In the genomic region with DNA sequence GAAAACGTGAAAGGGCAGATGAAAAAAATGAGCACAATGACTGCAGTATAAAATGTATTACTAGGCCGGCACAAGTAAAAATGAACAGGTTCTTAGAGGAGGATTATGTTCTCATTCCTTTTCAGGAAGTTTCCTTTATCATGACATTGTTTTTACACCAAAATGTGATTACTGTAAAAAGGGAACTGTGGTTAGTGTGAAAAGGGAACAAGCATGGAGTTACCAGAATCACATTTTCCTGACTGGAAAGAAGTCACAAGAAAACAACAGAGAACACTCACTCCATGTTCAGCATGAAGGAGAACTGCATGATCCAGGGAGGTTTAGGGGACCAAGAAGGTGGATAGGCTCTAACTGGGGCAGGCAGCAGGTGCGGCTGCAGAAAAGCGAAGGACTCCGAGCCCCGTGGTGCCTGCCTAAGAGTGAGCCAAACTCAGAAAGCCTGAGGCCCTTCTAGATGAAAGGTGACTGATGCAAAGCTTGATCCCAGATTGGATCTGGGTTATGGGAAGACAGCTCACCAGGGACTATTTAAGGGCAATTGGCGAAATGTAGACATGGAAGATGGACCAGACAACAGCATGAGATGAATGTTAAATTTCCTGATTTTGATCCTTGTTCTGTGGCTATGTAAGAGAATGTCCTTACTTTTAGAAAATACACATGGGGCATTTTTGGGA, we compare ENCODE assay signal across 19 cellular contexts.
DNase-seq lines count a peak whose midpoint lies in the region; ATAC-seq and FAIRE-seq lines count a peak whose summit lies in the region.
"Had no signal": no experiment of that assay in that cellular context is flagged by ENCODE, and none has a peak within 500 bp of the region (broad histone marks: within the 10 kb centered on the region; RNA-seq: fewer than 3 reads in every experiment).

No MANE protein-coding gene starts in this region.

- DNase-seq in GM19239 (ENCODE audit: insufficient read length, low spot score) (no peak), NOMO-1 (lab: John Stamatoyannopoulos, UW; ENCODE audit: unreplicated experiment in 2 of 2) (peak; percentile 55 to 80), DMS 273 treated with DMSO at 0.1 percent for 48 hours (lab: John Stamatoyannopoulos, UW) (no peak)
- DNase-seq: activated B cell treated with CpG ODN at 0.5 μM for 24 hours; caudate nucleus; effector CD8-positive, alpha-beta T cell; head of caudate nucleus; NCI-H1092; NCI-H2107; NCI-H69; sigmoid colon; stimulated activated CD4-positive, alpha-beta T cell treated with anti-CD3 and anti-CD28 coated beads, Interleukin-2, amount 100 ng/mL, for 48 hours had no signal

- H3K9me3 Mint-ChIP-seq in dendritic cell treated with granulocyte-macrophage colony-stimulating factor and Interleukin-4, amounts not matched to agents 40 ng/mL and 50 ng/mL, for 4 days: no peaks in the 10 kb centered on the region
- H3K9me3 Mint-ChIP-seq: activated B cell treated with CpG ODN at 0.5 μM for 24 hours, IgD-negative memory B cell had no signal

- no peak overlapping the region for H3K9ac ChIP-seq in skeletal muscle tissue (ENCODE audit: low read depth in 1 of 3, low read length in 3 of 3)

- FAIRE-seq in GM19239 (lab: Jason Lieb, UNC): peak; percentile 26
- FAIRE-seq: RCC 7860 had no signal

- H3K4me3 Mint-ChIP-seq in dendritic cell treated with granulocyte-macrophage colony-stimulating factor and Interleukin-4, amounts not matched to agents 40 ng/mL and 50 ng/mL, for 4 days: peak overlapping the region; percentile 75
- H3K4me3 Mint-ChIP-seq: activated B cell treated with CpG ODN at 0.5 μM for 24 hours, B cell, IgD-negative memory B cell had no signal

- H3K4me1 ChIP-seq in skeletal muscle tissue (ENCODE audit: control insufficient read depth in 3 of 3, insufficient read depth in 3 of 3, low read length in 3 of 3): peaks cover 0 to 17% (median 2%) of the 10 kb centered on the region in 3 donors
- H3K4me1 ChIP-seq: sigmoid colon had no signal

- no peaks in the 10 kb centered on the region for H3K36me3 Mint-ChIP-seq in dendritic cell treated with granulocyte-macrophage colony-stimulating factor and Interleukin-4, amounts not matched to agents 40 ng/mL and 50 ng/mL, for 4 days (ENCODE audit: low read depth)

- no peaks in the 10 kb centered on the region for H3K36me3 ChIP-seq in skeletal muscle tissue (ENCODE audit: control insufficient read depth in 3 of 3, insufficient read depth in 3 of 3, low read length in 3 of 3)
- H3K36me3 ChIP-seq: sigmoid colon had no signal

- intact Hi-C loops in dendritic cell treated with granulocyte-macrophage colony-stimulating factor and Interleukin-4, amounts not matched to agents 40 ng/mL and 50 ng/mL, for 4 days (cut with micrococcal nuclease): loop anchor here (1.0 to 5.0 kb wide), 2 partner anchors 41 to 77 kb away; a partner anchor contains a TSS

- H3K27ac Mint-ChIP-seq in dendritic cell treated with granulocyte-macrophage colony-stimulating factor and Interleukin-4, amounts not matched to agents 40 ng/mL and 50 ng/mL, for 4 days: no peak overlapping the region
- H3K27ac Mint-ChIP-seq: activated B cell treated with CpG ODN at 0.5 μM for 24 hours, B cell, IgD-negative memory B cell had no signal

- no peaks in the 10 kb centered on the region for H3K27me3 ChIP-seq in skeletal muscle tissue (ENCODE audit: control insufficient read depth in 3 of 3, insufficient read depth in 3 of 3, low read length in 3 of 3)
- H3K27me3 ChIP-seq: sigmoid colon had no signal

- no peak for ATAC-seq in GM21390 (IDR thresholded peaks at IDR 0.05; ENCODE audit: unreplicated experiment)
- no peak for ATAC-seq in HG03520 (IDR thresholded peaks at IDR 0.05; ENCODE audit: unreplicated experiment)

- no peaks in the 10 kb centered on the region for H3K27me3 Mint-ChIP-seq in dendritic cell treated with granulocyte-macrophage colony-stimulating factor and Interleukin-4, amounts not matched to agents 40 ng/mL and 50 ng/mL, for 4 days
- H3K27me3 Mint-ChIP-seq: activated B cell treated with CpG ODN at 0.5 μM for 24 hours, B cell, IgD-negative memory B cell had no signal

- H3K4me3 ChIP-seq in skeletal muscle tissue (ENCODE audit: low read length in 3 of 3): no peak overlapping the region
- H3K4me3 ChIP-seq: sigmoid colon had no signal

- no peaks in the 10 kb centered on the region for H3K9me3 ChIP-seq in skeletal muscle tissue (ENCODE audit: control insufficient read depth in 3 of 3, low read length in 3 of 3)
- H3K9me3 ChIP-seq: sigmoid colon had no signal

- peaks cover 3% of the 10 kb centered on the region for H3K4me1 Mint-ChIP-seq in dendritic cell treated with granulocyte-macrophage colony-stimulating factor and Interleukin-4, amounts not matched to agents 40 ng/mL and 50 ng/mL, for 4 days (ENCODE audit: low read depth)
- H3K4me1 Mint-ChIP-seq: activated B cell treated with CpG ODN at 0.5 μM for 24 hours had no signal

- peak overlapping the region; percentile 60 for H3K27ac ChIP-seq in skeletal muscle tissue (ENCODE audit: low read depth, low read length)

Comparison
In these comparisons a context has a peak if more than half of its experiments do, and no peak if none do; other contexts are left out.
1. DNase-seq: peak in NOMO-1 (2 of 2); none in GM19239 (single experiment) and DMS 273 treated with DMSO at 0.1 percent for 48 hours (single experiment).